ENCODE assay signal across 1 cellular context in genomic region chr13:113151745-113152707, GRCh38.
TF ChIP-seq lines count a peak whose summit lies in the region.

No MANE protein-coding gene starts in this region.

TF ChIP-seq in IMR-90, 13 proteins besides CTCF, POLR2A, EP300 and RAD21:
- TF ChIP-seq MAZ (IDR thresholded peaks at IDR 0.05; ENCODE audit: borderline replicate concordance, low read depth, low read length) (no peak; the same call in 1 of the 2 replicates), MAFK (IDR thresholded peaks at IDR 0.05; ENCODE audit: low read depth, low read length) (peak; percentile 88), BHLHE40 (IDR thresholded peaks at IDR 0.05; ENCODE audit: low read depth, low read length) (no peak), MXI1 (IDR thresholded peaks at IDR 0.05; ENCODE audit: borderline replicate concordance, low read depth, low read length) (no peak)
